In genomic region chr2:190357596-190357995, GRCh38 we compare ENCODE assay signal across 16 cellular contexts.
"Had no signal": no experiment of that assay in that cellular context is flagged by ENCODE, and none has a peak within 500 bp of the region (broad histone marks: within the 10 kb centered on the region; RNA-seq: fewer than 3 reads in every experiment).

No MANE protein-coding gene starts in this region.

- H3K4me3 ChIP-seq: adrenal gland, coronary artery, lung, smooth muscle cell, tibial nerve had no signal

- H3K4me2 ChIP-seq: smooth muscle cell had no signal

- H3K27me3 ChIP-seq: adrenal gland, tibial nerve had no signal

- ATAC-seq: left colon; natural killer cell treated with Interleukin-12 subunit alpha and Interleukin-12 subunit beta and Interleukin-15 and Interleukin-18, amount 100 ng/mL, for 72 hours; right cardiac atrium; stimulated activated effector memory CD8-positive, alpha-beta T cell treated with anti-CD3 and anti-CD28 coated beads, Interleukin-12 subunit alpha, Interleukin-12 subunit beta, amount 100 ng/mL, for 72 hours had no signal

- H3K36me3 ChIP-seq: adrenal gland, tibial nerve had no signal

- H3K27ac ChIP-seq: coronary artery had no signal

- H3K9me3 ChIP-seq: adrenal gland, tibial nerve had no signal

- DNase-seq: activated B cell treated with CpG ODN at 0.5 μM for 24 hours; activated naive CD4-positive, alpha-beta T cell treated with anti-CD3 and anti-CD28 coated beads, Interleukin-2, amount 50 U/mL, for 16 hours; activated T-cell treated with anti-CD3 and anti-CD28 coated beads, Interleukin-2, amount 50 U/mL, for 1 hour; adrenal gland; caudate nucleus; effector CD4-positive, alpha-beta T cell; immature natural killer cell; left colon; nucleus accumbens; right cardiac atrium had no signal
